In the genomic region with DNA sequence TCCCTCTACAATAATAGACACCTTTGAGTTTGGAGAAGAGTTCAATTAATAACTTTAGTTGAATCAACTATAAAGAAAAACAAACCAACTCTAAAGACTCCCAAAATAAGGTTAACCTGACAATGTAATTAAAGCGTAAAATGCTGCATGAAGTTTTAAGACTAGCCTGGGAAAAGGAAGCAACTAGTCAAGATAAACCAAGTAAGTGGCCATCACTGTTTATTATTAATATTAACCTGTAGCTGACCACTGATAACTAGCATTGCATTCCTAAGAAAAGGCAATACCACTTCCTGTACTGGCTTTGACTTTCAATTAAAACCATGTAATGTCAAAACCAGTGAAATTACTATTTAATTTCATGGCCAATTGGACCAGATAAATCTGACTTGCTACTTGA, we compare ENCODE assay signal across 8 cellular contexts. TPM values are rescaled to one million over a fixed set of nuclear protein-coding genes. Genes with fewer than 3 reads are reported as not detected.
DNase-seq lines count a peak whose midpoint lies in the region; ATAC-seq, FAIRE-seq and TF ChIP-seq lines count a peak whose summit lies in the region.

No MANE protein-coding gene starts in this region.

- POLR2A ChIA-PET in naive thymus-derived CD8-positive, alpha-beta T cell (lab: Charles Lee), result interaction anchor here (0.8 kb wide), 1 partner anchor 109 kb away, joined by 3 read pairs; no protein-coding TSS in a partner anchor

- peaks cover 12 to 57% (median 31%) of the 10 kb centered on the region in 3 donors for H3K36me3 Mint-ChIP-seq in naive thymus-derived CD8-positive, alpha-beta T cell

- no peaks in the 10 kb centered on the region for H3K9me2 ChIP-seq in Karpas-422 (replicated peaks; ENCODE audit: insufficient read depth, low read length)

- no peak overlapping the region for H3K27ac ChIP-seq in Karpas-422 (ENCODE audit: low read length)
- peak overlapping the region in 33 of 59 donors; percentile 9 to 100 (median 97) for H3K27ac ChIP-seq in dorsolateral prefrontal cortex

- H3K4me3 ChIP-seq in AG09309 (ENCODE audit: control insufficient read depth, low read depth, low read length) (peak overlapping the region; percentile 72), Karpas-422 (ENCODE audit: low read length) (peak overlapping the region; percentile 98), dorsolateral prefrontal cortex (peak overlapping the region; percentile 57 to 99 (median 90))

- H3K4me1 ChIP-seq in Karpas-422 (ENCODE audit: low read length), result peaks cover 33% of the 10 kb centered on the region

- DNase-seq in AG09309 (ENCODE audit: low read depth) (no peak), Karpas-422 (no peak), dorsolateral prefrontal cortex (no peak), epidermal melanocyte (ENCODE audit: insufficient read length, low spot score) (no peak), H54 (ENCODE audit: insufficient read length, low spot score) (no peak)
- DNase-seq in naive thymus-derived CD8-positive, alpha-beta T cell, result no peak
- no peak for DNase-seq in stimulated activated CD4-positive, alpha-beta T cell treated with anti-CD3 and anti-CD28 coated beads, Interleukin-2, amount 100 ng/mL, for 24 hours
- no peak for DNase-seq in activated effector memory CD4-positive, alpha-beta T cell treated with anti-CD3 and anti-CD28 coated beads, Interleukin-2, amount 50 U/mL, for 16 hours

- no peak overlapping the region for H2AFZ ChIP-seq in Karpas-422 (ENCODE audit: low read length)

- H3K4me1 Mint-ChIP-seq in naive thymus-derived CD8-positive, alpha-beta T cell, result peaks cover 2 to 42% (median 29%) of the 10 kb centered on the region in 4 donors

- intact Hi-C loops in dorsolateral prefrontal cortex (cut with DNase I), result loop anchor here in 1 of 2 donors (10.0 kb wide), 1 partner anchor 544 kb away; the partner anchor contains the start of gene SNRPE

- no peaks in the 10 kb centered on the region for H3K27me3 Mint-ChIP-seq in naive thymus-derived CD8-positive, alpha-beta T cell

- ATAC-seq in naive thymus-derived CD8-positive, alpha-beta T cell, result no peak

- TF ChIP-seq CTCF in AG09309 (IDR thresholded peaks at IDR 0.05; ENCODE audit: control insufficient read depth, insufficient read depth, low read depth, low read length, missing control alignments) (no peak), dorsolateral prefrontal cortex (IDR thresholded peaks at IDR 0.05 in 54 of 56, conservative IDR thresholded peaks at IDR 0.05 in 2 of 56; ENCODE audit: low read depth in 1 of 56, partially characterized antibody in 56 of 56) (no peak)

- H3K4me3 Mint-ChIP-seq in naive thymus-derived CD8-positive, alpha-beta T cell, result peak overlapping the region; percentile 97 to 100 (median 98)

- H3K36me3 ChIP-seq in Karpas-422 (ENCODE audit: insufficient read depth, low read length), result peaks cover 47% of the 10 kb centered on the region

- H3K9me3 Mint-ChIP-seq in naive thymus-derived CD8-positive, alpha-beta T cell, result no peaks in the 10 kb centered on the region

- peak overlapping the region; percentile 81 for H3K4me2 ChIP-seq in Karpas-422 (ENCODE audit: low read depth, low read length, poor library complexity, severe bottlenecking)

- peak overlapping the region; percentile 99 for H3K9ac ChIP-seq in Karpas-422 (ENCODE audit: low read length)

- FAIRE-seq in H54 (lab: Jason Lieb, UNC), result no peak

- peak overlapping the region; percentile 81 to 100 (median 99) for H3K27ac Mint-ChIP-seq in naive thymus-derived CD8-positive, alpha-beta T cell

- H3K27me3 ChIP-seq in Karpas-422 (ENCODE audit: low read length) (no peaks in the 10 kb centered on the region), dorsolateral prefrontal cortex (no peaks in the 10 kb centered on the region)

- H3K79me2 ChIP-seq in Karpas-422 (ENCODE audit: low read length), result peaks cover 80% of the 10 kb centered on the region

- H4K20me1 ChIP-seq in Karpas-422 (ENCODE audit: insufficient read depth, low read depth, low read length), result peaks cover 70% of the 10 kb centered on the region

- TF ChIP-seq POLR2A in H54 (IDR thresholded peaks at IDR 0.05; ENCODE audit: low read depth, low read length), result no peak

- no peaks in the 10 kb centered on the region for H3K9me3 ChIP-seq in Karpas-422 (ENCODE audit: low read length)

RNA-seq across cellular contexts. Expression of gene PPP1R15B, which starts 3.0 kb away (rescaled TPM):
- total RNA-seq in Karpas-422 (2014; rRNA removed; shearing (Covaris generic); ENCODE audit: low replicate concordance), result 34.7 and 53.5 TPM in 2 replicates
- 10 to 100 TPM; 26.2 to 55.9 (median 35.6) TPM for total RNA-seq in dorsolateral prefrontal cortex
- total RNA-seq in naive thymus-derived CD8-positive, alpha-beta T cell, result 10 to 100 TPM; 80.7 to 87.3 TPM
- polyA plus RNA-seq in naive thymus-derived CD8-positive, alpha-beta T cell, result 10 to 100 TPM; 14.2 to 20.8 (median 17.7) TPM

RNA-seq across cellular contexts. Expression of gene PLEKHA6, which starts 48.9 kb away (rescaled TPM):
- total RNA-seq in Karpas-422 (2014; rRNA removed; shearing (Covaris generic); ENCODE audit: low replicate concordance), result 0.30 TPM in 1 of 2 replicates, not detected in the other
- 100 to 1,000 TPM in 47 of 120 experiments, 10 to 100 TPM in 73; 49.5 to 154 (median 97.2) TPM for total RNA-seq in dorsolateral prefrontal cortex
- total RNA-seq in naive thymus-derived CD8-positive, alpha-beta T cell, result 1 to 10 TPM; 1.2 to 2.0 TPM
- polyA plus RNA-seq in naive thymus-derived CD8-positive, alpha-beta T cell, result under 1 TPM in 1 of 3 donors, not detected in 2; 0.02 TPM

Comparison
In these comparisons a context has a peak if more than half of its experiments do, and no peak if none do; other contexts are left out.
1. RNA of gene PLEKHA6, which starts 48.9 kb away (total RNA-seq): 49.5 to 154 TPM in dorsolateral prefrontal cortex; 1.2 to 2.0 TPM in naive thymus-derived CD8-positive, alpha-beta T cell and 0.30 TPM in Karpas-422; every median in the first group is over 10 times any median in the second.
2. Peak in every context shown above with its lines, with median percentiles within 50 percentile points of each other: H3K4me3 ChIP-seq.